Comparison of ENCODE assay signal across 2 cellular contexts in genomic region chr1:243523766-243524165, GRCh38.
TF ChIP-seq lines count a peak whose summit lies in the region.

No MANE protein-coding gene starts in this region.

TF ChIP-seq in SK-N-SH, 30 proteins besides CTCF, POLR2A, EP300 and RAD21 (continued from another document):
- TF ChIP-seq SIN3A (IDR thresholded peaks at IDR 0.05; ENCODE audit: borderline replicate concordance, low read depth, low read length) (no peak), FOXJ3 (CRISPR knock-in tag; IDR thresholded peaks at IDR 0.05) (no peak), USF1 (IDR thresholded peaks at IDR 0.05; ENCODE audit: borderline replicate concordance, low read depth) (no peak)

TF ChIP-seq in SK-N-SH treated with all-trans-retinoic acid at 6 μM for 48 hours, 23 proteins besides CTCF, POLR2A, EP300 and RAD21 (continued from another document):
- no peak for TF ChIP-seq PATZ1 (CRISPR knock-in tag; IDR thresholded peaks at IDR 0.05; ENCODE audit: borderline replicate concordance)
- no peak for TF ChIP-seq ZC3H10 (CRISPR knock-in tag; IDR thresholded peaks at IDR 0.05)
- TF ChIP-seq TSHZ2 (CRISPR knock-in tag; IDR thresholded peaks at IDR 0.05) = no peak
